16 cellular contexts compared by ENCODE assay signal in genomic region chr11:23097906-23098305, GRCh38.
DNase-seq lines count a peak whose midpoint lies in the region; ATAC-seq, FAIRE-seq and TF ChIP-seq lines count a peak whose summit lies in the region.
"Had no signal": no experiment of that assay in that cellular context is flagged by ENCODE, and none has a peak within 500 bp of the region (broad histone marks: within the 10 kb centered on the region; RNA-seq: fewer than 3 reads in every experiment).

No MANE protein-coding gene starts in this region.

- no peak overlapping the region for H3K27ac Mint-ChIP-seq in activated T-helper 17 cell treated with anti-CD3 and anti-CD28 coated beads, Interleukin-2, amount 50 U/mL, for 72 hours
- no peak overlapping the region for H3K27ac Mint-ChIP-seq in T-helper 2 cell treated with Interferon-gamma antibody and Interleukin-4, amounts not matched to agents 5 μg/mL and 100 μg/mL, for 36 hours
- H3K27ac Mint-ChIP-seq: CD4-positive, alpha-beta T cell had no signal

- DNase-seq in OCI-M1 (lab: John Stamatoyannopoulos, UW), result peak; percentile 22
- DNase-seq in D721Med (ENCODE audit: insufficient read length, low spot score), result no peak
- DNase-seq in T-helper 2 cell treated with Interferon-gamma antibody and Interleukin-4, amounts not matched to agents 5 μg/mL and 100 μg/mL, for 36 hours (ENCODE audit: low spot score), result no peak
- DNase-seq: adrenal gland; CD4-positive, alpha-beta T cell; left colon; NCI-H1436 treated with DMSO at 0.1 percent for 48 hours; ovary; stimulated activated CD4-positive, alpha-beta T cell treated with anti-CD3 and anti-CD28 coated beads, Interleukin-4, amount 100 ng/mL, for 24 hours; thyroid gland had no signal

- peaks cover 3% of the 10 kb centered on the region for H3K9me3 Mint-ChIP-seq in activated T-helper 17 cell treated with anti-CD3 and anti-CD28 coated beads, Interleukin-2, amount 50 U/mL, for 72 hours
- no peaks in the 10 kb centered on the region for H3K9me3 Mint-ChIP-seq in T-helper 2 cell treated with Interferon-gamma antibody and Interleukin-4, amounts not matched to agents 5 μg/mL and 100 μg/mL, for 36 hours
- H3K9me3 Mint-ChIP-seq: CD4-positive, alpha-beta T cell had no signal

- H3K36me3 Mint-ChIP-seq in activated T-helper 17 cell treated with anti-CD3 and anti-CD28 coated beads, Interleukin-2, amount 50 U/mL, for 72 hours (ENCODE audit: low read depth), result no peaks in the 10 kb centered on the region
- H3K36me3 Mint-ChIP-seq in T-helper 2 cell treated with Interferon-gamma antibody and Interleukin-4, amounts not matched to agents 5 μg/mL and 100 μg/mL, for 36 hours (ENCODE audit: low read depth), result no peaks in the 10 kb centered on the region

- H3K27me3 Mint-ChIP-seq in activated T-helper 17 cell treated with anti-CD3 and anti-CD28 coated beads, Interleukin-2, amount 50 U/mL, for 72 hours, result no peaks in the 10 kb centered on the region
- no peaks in the 10 kb centered on the region for H3K27me3 Mint-ChIP-seq in T-helper 2 cell treated with Interferon-gamma antibody and Interleukin-4, amounts not matched to agents 5 μg/mL and 100 μg/mL, for 36 hours (ENCODE audit: low read depth)
- H3K27me3 Mint-ChIP-seq: CD4-positive, alpha-beta T cell; central memory CD8-positive, alpha-beta T cell had no signal

- FAIRE-seq in D721Med (lab: Jason Lieb, UNC), result no peak

- no peak overlapping the region for H3K4me3 Mint-ChIP-seq in activated T-helper 17 cell treated with anti-CD3 and anti-CD28 coated beads, Interleukin-2, amount 50 U/mL, for 72 hours
- no peak overlapping the region for H3K4me3 Mint-ChIP-seq in T-helper 2 cell treated with Interferon-gamma antibody and Interleukin-4, amounts not matched to agents 5 μg/mL and 100 μg/mL, for 36 hours
- H3K4me3 Mint-ChIP-seq: CD4-positive, alpha-beta T cell; central memory CD8-positive, alpha-beta T cell had no signal

- H3K4me1 Mint-ChIP-seq in activated T-helper 17 cell treated with anti-CD3 and anti-CD28 coated beads, Interleukin-2, amount 50 U/mL, for 72 hours, result no peaks in the 10 kb centered on the region
- H3K4me1 Mint-ChIP-seq in T-helper 2 cell treated with Interferon-gamma antibody and Interleukin-4, amounts not matched to agents 5 μg/mL and 100 μg/mL, for 36 hours (ENCODE audit: low read depth), result no peaks in the 10 kb centered on the region
- H3K4me1 Mint-ChIP-seq: central memory CD8-positive, alpha-beta T cell had no signal

- no peak for TF ChIP-seq CTCF in D721Med (IDR thresholded peaks at IDR 0.05; ENCODE audit: insufficient read depth, missing control alignments)

- ATAC-seq in GM18505 (IDR thresholded peaks at IDR 0.05; ENCODE audit: unreplicated experiment), result peak; percentile 59
- peak; percentile 86 for ATAC-seq in GM19372 (IDR thresholded peaks at IDR 0.05; ENCODE audit: low read depth, unreplicated experiment)
- ATAC-seq in HG03060 (IDR thresholded peaks at IDR 0.05; ENCODE audit: low read depth, unreplicated experiment), result peak; percentile 54
- ATAC-seq in HG02852 (IDR thresholded peaks at IDR 0.05; ENCODE audit: unreplicated experiment), result no peak
- ATAC-seq in activated T-helper 17 cell treated with anti-CD3 and anti-CD28 coated beads, Interleukin-2, amount 50 U/mL, for 72 hours (replicated peaks), result no peak
- ATAC-seq: left colon had no signal

- TF ChIP-seq POLR2A in GM18505 (IDR thresholded peaks at IDR 0.05; ENCODE audit: borderline replicate concordance, extremely low read depth, insufficient read depth, insufficient read length), result no peak

Comparison
In these comparisons a context has a peak if more than half of its experiments do, and no peak if none do; other contexts are left out.
1. ATAC-seq: peak in GM18505 (single experiment), GM19372 (single experiment) and HG03060 (single experiment); none in HG02852 (single experiment) and activated T-helper 17 cell treated with anti-CD3 and anti-CD28 coated beads, Interleukin-2, amount 50 U/mL, for 72 hours (single experiment).